ENCODE assay signal across 17 cellular contexts in genomic region chr1:94951056-94951455, GRCh38. TPM values are rescaled to one million over a fixed set of nuclear protein-coding genes. Genes with fewer than 3 reads are reported as not detected.
A peak's percentile ranks its signal among the peaks of the same experiment; 100 is the strongest.
DNase-seq lines count a peak whose midpoint lies in the region; ATAC-seq, FAIRE-seq and TF ChIP-seq lines count a peak whose summit lies in the region.
"Had no signal": no experiment of that assay in that cellular context is flagged by ENCODE, and none has a peak within 500 bp of the region (broad histone marks: within the 10 kb centered on the region; RNA-seq: fewer than 3 reads in every experiment).

No MANE protein-coding gene starts in this region.

- no peaks in the 10 kb centered on the region for H3K27me3 ChIP-seq in KMS-11 (ENCODE audit: insufficient read depth, low read depth)
- no peaks in the 10 kb centered on the region for H3K27me3 ChIP-seq in aorta (ENCODE audit: control insufficient read depth in 1 of 2, insufficient read depth in 2 of 2, low read length in 1 of 2)
- H3K27me3 ChIP-seq: SJSA1 had no signal

- H3K4me3 ChIP-seq in KMS-11 (IDR thresholded peaks at IDR 0.05; ENCODE audit: insufficient read depth, low read depth, low read length), result no peak overlapping the region
- no peak overlapping the region for H3K4me3 ChIP-seq in epithelial cell of esophagus (ENCODE audit: low read length)
- no peak overlapping the region for H3K4me3 ChIP-seq in aorta (ENCODE audit: low read length in 2 of 2)
- H3K4me3 ChIP-seq: SJSA1 had no signal

- no peaks in the 10 kb centered on the region for H4K20me1 ChIP-seq in KMS-11 (ENCODE audit: insufficient read depth)

- H3K27ac ChIP-seq in KMS-11, result peak overlapping the region; percentile 70; the same call in 1 of the 2 replicates
- no peak overlapping the region for H3K27ac ChIP-seq in aorta (ENCODE audit: low read depth in 1 of 2, low read length in 2 of 2)
- H3K27ac ChIP-seq: SJSA1 had no signal

- no peak for FAIRE-seq in HTR-8/SVneo (lab: Jason Lieb, UNC)
- FAIRE-seq: GM19239, H54 had no signal

- no peaks in the 10 kb centered on the region for H3K9me3 ChIP-seq in aorta (ENCODE audit: control insufficient read depth, low read length)
- H3K9me3 ChIP-seq: SJSA1 had no signal

- H3K4me2 ChIP-seq in KMS-11, result peak overlapping the region; percentile 45; the same call in 1 of the 2 replicates

- TF ChIP-seq POLR2A in GM18505 (IDR thresholded peaks at IDR 0.05; ENCODE audit: borderline replicate concordance, extremely low read depth, insufficient read depth, insufficient read length), result no peak

- intact Hi-C loops in aorta (cut with DNase I), result no loop called here

- H3K79me2 ChIP-seq in KMS-11 (ENCODE audit: insufficient read depth, low read depth), result no peaks in the 10 kb centered on the region

- no peak overlapping the region for H3K9ac ChIP-seq in KMS-11

- H2AFZ ChIP-seq in KMS-11 (ENCODE audit: low read depth), result peak overlapping the region; percentile 26; the same call in 1 of the 2 replicates

- DNase-seq in AG20443 (ENCODE audit: low spot score) (peak; percentile 46), epithelial cell of esophagus (ENCODE audit: low read depth) (peak; percentile 14), left lobe of liver (ENCODE audit: low spot score) (no peak), HTR-8/SVneo (ENCODE audit: insufficient read length, low spot score) (no peak), aorta (no peak)
- no peak for DNase-seq in effector CD4-positive, alpha-beta T cell
- DNase-seq: COR-L47, EL, HFFc6, NCI-H1105, NCI-H187, PC-3 had no signal

- peaks cover 34% of the 10 kb centered on the region for H3K4me1 ChIP-seq in KMS-11 (ENCODE audit: low read depth, poor library complexity, severe bottlenecking)
- H3K4me1 ChIP-seq in aorta (ENCODE audit: control insufficient read depth in 1 of 2, insufficient read depth in 2 of 2, low read length in 2 of 2), result peaks cover 0 to 3% of the 10 kb centered on the region in 2 donors

- H3K36me3 ChIP-seq in KMS-11 (ENCODE audit: insufficient read depth) (no peaks in the 10 kb centered on the region), aorta (ENCODE audit: control insufficient read depth in 1 of 2, insufficient read depth in 2 of 2, low read length in 1 of 2) (no peaks in the 10 kb centered on the region)
- H3K36me3 ChIP-seq: SJSA1 had no signal

- ATAC-seq in left lobe of liver (peak; percentile 24), GM18505 (IDR thresholded peaks at IDR 0.05; ENCODE audit: unreplicated experiment) (no peak), aorta (ENCODE audit: low FRiP score) (no peak)
- ATAC-seq: PC-3 had no signal

- no peak for TF ChIP-seq CTCF in KMS-11 (conservative IDR thresholded peaks at IDR 0.05; ENCODE audit: low read depth, low read length)
- TF ChIP-seq CTCF in epithelial cell of esophagus (IDR thresholded peaks at IDR 0.05; ENCODE audit: insufficient read depth, low read depth, low read length, missing control alignments), result no peak

- WGBS in aorta, 2 donors, result 51 to 70% methylated on average over 2 of the region's 2 CpGs

RNA-seq across cellular contexts. Expression of gene CNN3, which starts 24.1 kb away (rescaled TPM):
- total RNA-seq in left lobe of liver (80.2 TPM), aorta (100 to 1,000 TPM; 386 to 463 TPM)
- 100 to 1,000 TPM; 138 to 203 TPM for polyA plus RNA-seq in aorta

Comparison
In these comparisons a context has a peak if more than half of its experiments do, and no peak if none do; other contexts are left out.
1. DNase-seq: peak in AG20443 (single experiment) and epithelial cell of esophagus (single experiment); none in left lobe of liver (single experiment), HTR-8/SVneo (single experiment), effector CD4-positive, alpha-beta T cell (single experiment) and aorta (0 of 2).